In the genomic region with DNA sequence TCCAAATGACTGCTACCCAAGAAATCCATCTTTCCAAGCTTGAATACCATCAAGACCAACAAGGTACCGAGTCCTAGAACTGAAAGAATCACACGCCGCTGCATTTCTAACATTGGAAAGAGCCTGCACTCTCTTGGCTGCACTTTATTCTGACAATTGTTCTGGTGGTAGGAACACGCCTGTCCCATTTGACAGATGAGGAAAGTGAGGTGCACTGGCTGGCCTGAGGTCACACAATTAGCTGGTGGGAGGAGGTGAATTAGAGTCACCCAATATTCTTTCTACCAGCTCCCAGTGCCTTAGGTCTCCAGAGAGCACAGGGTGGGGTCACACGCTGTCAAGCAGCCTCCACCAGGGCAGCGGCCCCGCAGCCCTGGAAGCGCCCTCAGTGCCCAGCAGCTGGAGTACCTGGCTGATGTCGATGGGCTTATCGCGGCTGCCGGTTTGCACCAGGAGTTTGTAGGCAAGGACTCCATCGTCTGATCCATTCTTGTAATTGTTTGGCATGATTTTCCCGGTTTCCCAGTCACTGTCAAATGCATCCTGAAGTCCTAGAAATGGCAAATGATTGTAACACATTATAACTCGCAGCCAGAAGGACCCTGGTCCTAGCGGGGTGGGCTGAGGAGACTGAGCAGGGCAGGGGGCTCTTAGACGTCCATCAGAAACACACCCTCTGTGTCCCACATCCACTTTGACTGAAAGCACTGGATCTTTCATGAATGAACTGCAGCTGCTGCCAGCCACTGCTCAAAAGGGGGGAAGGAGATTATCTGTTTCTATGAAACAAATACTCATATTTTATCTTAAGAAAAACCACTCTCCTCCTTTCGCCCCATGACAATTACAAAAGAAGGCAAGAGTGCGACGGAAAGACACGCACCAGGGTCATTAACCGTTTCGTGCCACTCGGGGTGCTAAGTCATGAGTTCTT, we compare ENCODE assay signal across 8 cellular contexts. TPM values are rescaled to one million over a fixed set of nuclear protein-coding genes. Genes with fewer than 3 reads are reported as not detected.
DNase-seq lines count a peak whose midpoint lies in the region; ATAC-seq and TF ChIP-seq lines count a peak whose summit lies in the region.

No MANE protein-coding gene starts in this region.

- H3K4me3 Mint-ChIP-seq in endodermal cell (peak overlapping the region; percentile 42), progenitor cell of endocrine pancreas (ENCODE audit: low read depth) (peak overlapping the region; percentile 34)

- H3K4me1 ChIP-seq in MM.1S (ENCODE audit: low read length) (peaks cover 41% of the 10 kb centered on the region), endodermal cell (ENCODE audit: control insufficient read depth, insufficient read depth, low read length) (peaks cover 19% of the 10 kb centered on the region)

- peak overlapping the region; percentile 4; the same call in 1 of the 2 replicates for H2AFZ ChIP-seq in MM.1S (ENCODE audit: low read length)

- peaks cover 74% of the 10 kb centered on the region for H3K36me3 Mint-ChIP-seq in endodermal cell (ENCODE audit: low read depth)
- peaks cover 51% of the 10 kb centered on the region for H3K36me3 Mint-ChIP-seq in progenitor cell of endocrine pancreas (ENCODE audit: insufficient read depth)

- DNase-seq in MM.1S: no peak
- no peak for DNase-seq in endodermal cell
- DNase-seq in progenitor cell of endocrine pancreas (ENCODE audit: low spot score, unreplicated experiment): no peak
- DNase-seq in DMS79 treated with DMSO at 0.1 percent for 48 hours (lab: John Stamatoyannopoulos, UW): no peak
- no peak for DNase-seq in ecto neural progenitor cell (ENCODE audit: low spot score)
- DNase-seq in NK-92 (lab: John Stamatoyannopoulos, UW; ENCODE audit: unreplicated experiment): no peak
- DNase-seq in NCI-H1436 (lab: John Stamatoyannopoulos, UW): no peak

- peak overlapping the region; percentile 100 for H3K27ac ChIP-seq in MM.1S (ENCODE audit: low read length)
- H3K27ac ChIP-seq in endodermal cell (ENCODE audit: low read depth, low read length): peak overlapping the region; percentile 84

- H3K27me3 ChIP-seq in MM.1S (replicated peaks; ENCODE audit: insufficient read depth, low read length) (no peaks in the 10 kb centered on the region), endodermal cell (ENCODE audit: control insufficient read depth, insufficient read depth, low read length, poor library complexity, severe bottlenecking) (no peaks in the 10 kb centered on the region)

- H3K27me3 Mint-ChIP-seq in endodermal cell (ENCODE audit: insufficient read depth): no peaks in the 10 kb centered on the region
- no peaks in the 10 kb centered on the region for H3K27me3 Mint-ChIP-seq in progenitor cell of endocrine pancreas

- H3K27ac Mint-ChIP-seq in endodermal cell (peak overlapping the region; percentile 56), progenitor cell of endocrine pancreas (peak overlapping the region; percentile 77)

- H3K4me3 ChIP-seq in MM.1S (ENCODE audit: low read length) (peak overlapping the region; percentile 41), endodermal cell (ENCODE audit: low read length) (peak overlapping the region; percentile 55)

- peaks cover 46% of the 10 kb centered on the region for H3K4me1 Mint-ChIP-seq in endodermal cell
- H3K4me1 Mint-ChIP-seq in progenitor cell of endocrine pancreas (ENCODE audit: low read depth): peaks cover 20% of the 10 kb centered on the region

- WGBS in endodermal cell (ENCODE audit: insufficient coverage in 1 of 2, insufficient read length in 1 of 2), 2 experiments: 92% methylated on average over 16 to 24 of the region's 24 CpGs

- no peaks in the 10 kb centered on the region for H3K9me3 Mint-ChIP-seq in endodermal cell
- H3K9me3 Mint-ChIP-seq in progenitor cell of endocrine pancreas (ENCODE audit: low read depth): no peaks in the 10 kb centered on the region

- peak overlapping the region; percentile 51 for H3K4me2 ChIP-seq in MM.1S (ENCODE audit: low read depth, low read length)

- H4K20me1 ChIP-seq in MM.1S (ENCODE audit: insufficient read depth, low read length): no peaks in the 10 kb centered on the region

- H3K9ac ChIP-seq in MM.1S (ENCODE audit: low read length) (peak overlapping the region; percentile 64), endodermal cell (ENCODE audit: extremely low read depth, low read length, poor library complexity, severe bottlenecking) (peak overlapping the region; percentile 45)

- H3F3A ChIP-seq in MM.1S (ENCODE audit: insufficient read depth, low read length): peaks cover 39% of the 10 kb centered on the region

- no peak for TF ChIP-seq CTCF in MM.1S (IDR thresholded peaks at IDR 0.05; ENCODE audit: low read length)
- no peak for TF ChIP-seq CTCF in endodermal cell (conservative IDR thresholded peaks at IDR 0.05)
- no peak for TF ChIP-seq CTCF in progenitor cell of endocrine pancreas (IDR thresholded peaks at IDR 0.05; ENCODE audit: unreplicated experiment)

- H3K9me3 ChIP-seq in MM.1S (replicated peaks; ENCODE audit: insufficient read depth, low read length) (no peaks in the 10 kb centered on the region), endodermal cell (ENCODE audit: control insufficient read depth, low read length) (no peaks in the 10 kb centered on the region)

- H3K9me2 ChIP-seq in MM.1S (replicated peaks; ENCODE audit: insufficient read depth, low read length): no peaks in the 10 kb centered on the region

- peaks cover 44% of the 10 kb centered on the region for H3K79me2 ChIP-seq in MM.1S (ENCODE audit: low read length)

- peak; percentile 1 for ATAC-seq in GM18907 (IDR thresholded peaks at IDR 0.05; ENCODE audit: unreplicated experiment)

- peaks cover 12% of the 10 kb centered on the region; the same call in 1 of the 2 replicates for H3K36me3 ChIP-seq in MM.1S (replicated peaks; ENCODE audit: insufficient read depth, low read length)
- H3K36me3 ChIP-seq in endodermal cell (ENCODE audit: control insufficient read depth, insufficient read depth, low read length): peaks cover 69% of the 10 kb centered on the region

RNA-seq across cellular contexts. Expression of a gene that starts 55.1 kb away (rescaled TPM):
- total RNA-seq in endodermal cell (10 to 100 TPM; 26.0 to 32.9 TPM), progenitor cell of endocrine pancreas (54.9 and 56.3 TPM in 2 replicates)
- 21.0 TPM for polyA plus RNA-seq in endodermal cell (2013, experiment 1 of 2)
- polyA plus RNA-seq in endodermal cell (2013, experiment 2 of 2): 18.5 TPM
